14 cellular contexts compared by ENCODE assay signal in the genomic region with DNA sequence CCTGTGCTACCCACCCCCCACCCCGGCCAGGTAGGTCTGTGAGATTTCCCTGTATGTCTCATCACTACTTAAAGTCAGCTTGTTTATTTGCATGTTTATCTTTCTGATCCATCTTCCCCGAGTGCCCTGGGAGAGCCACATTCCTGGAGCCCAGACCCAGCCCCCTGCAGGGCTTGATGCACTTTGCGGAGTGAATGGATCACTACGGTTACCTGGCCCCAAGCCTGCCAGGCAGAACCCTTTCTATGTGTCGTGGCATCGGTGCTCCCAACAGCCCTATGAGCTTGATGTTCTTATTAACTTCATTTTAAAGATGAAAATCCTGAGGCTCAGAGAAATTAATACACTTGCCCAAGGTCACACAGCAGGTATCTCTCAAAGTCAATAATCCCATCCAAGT. TPM values are rescaled to one million over a fixed set of nuclear protein-coding genes. Genes with fewer than 3 reads are reported as not detected.
A peak's percentile ranks its signal among the peaks of the same experiment; 100 is the strongest.
DNase-seq lines count a peak whose midpoint lies in the region; ATAC-seq, FAIRE-seq and TF ChIP-seq lines count a peak whose summit lies in the region.
"Had no signal": no experiment of that assay in that cellular context is flagged by ENCODE, and none has a peak within 500 bp of the region (broad histone marks: within the 10 kb centered on the region; RNA-seq: fewer than 3 reads in every experiment).

No MANE protein-coding gene starts in this region.

- H3K27me3 ChIP-seq in Peyer's patch: no peaks in the 10 kb centered on the region
- H3K27me3 ChIP-seq in suprapubic skin: peaks cover 20% of the 10 kb centered on the region

- H3K4me1 ChIP-seq in A549 (peaks cover 19% of the 10 kb centered on the region), Peyer's patch (peaks cover 0 to 25% (median 11%) of the 10 kb centered on the region in 4 donors), suprapubic skin (peaks cover 25% of the 10 kb centered on the region)

- FAIRE-seq in A549 (lab: Jason Lieb, UNC): no peak

- DNase-seq in A549 (ENCODE audit: low read depth in 1 of 2, low spot score in 1 of 2) (peak in 1 of 2 experiments; percentile 18), EH (ENCODE audit: low read depth) (peak; percentile 41), Peyer's patch (no peak), iris pigment epithelial cell (ENCODE audit: low read depth) (peak; percentile 11), NCI-H2029 treated with DMSO at 0.1 percent for 48 hours (lab: John Stamatoyannopoulos, UW) (no peak), suprapubic skin (ENCODE audit: low spot score in 2 of 2) (no peak), mesenteric fat pad (ENCODE audit: low spot score) (no peak)
- DNase-seq in activated CD4-positive, alpha-beta T cell treated with anti-CD3 and anti-CD28 coated beads, Interleukin-2, amount 50 U/mL, for 48 hours: no peak
- DNase-seq: activated naive CD8-positive, alpha-beta T cell treated with anti-CD3 and anti-CD28 coated beads, Interleukin-2, amount 10 ng/mL, durations not matched to agents 7 days and 5 days; NCI-H1048; NCI-H774; nucleus accumbens; T-helper 2 cell had no signal

- TF ChIP-seq RAD21 in A549 (conservative IDR thresholded peaks at IDR 0.05 in 1 of 2, IDR thresholded peaks at IDR 0.05 in 1 of 2): no peak

- H3K4me3 ChIP-seq in A549: no peak overlapping the region
- H3K4me3 ChIP-seq in Peyer's patch: no peak overlapping the region
- no peak overlapping the region for H3K4me3 ChIP-seq in suprapubic skin
- H3K4me3 ChIP-seq: coronary artery had no signal

- 48% methylated on average over 6 of the region's 6 CpGs for WGBS in A549 (ENCODE audit: missing lambda C conversion rate)
- 35% methylated on average over 6 of the region's 6 CpGs for WGBS in suprapubic skin

- H3K27ac ChIP-seq in A549: peak overlapping the region; percentile 31 to 69; a peak in 4 of 6 replicates
- peak overlapping the region in 3 of 4 donors; percentile 61 to 69 (median 67) for H3K27ac ChIP-seq in Peyer's patch
- no peak overlapping the region for H3K27ac ChIP-seq in suprapubic skin
- H3K27ac ChIP-seq: coronary artery had no signal

- CTCF ChIA-PET in A549 (lab: Yijun Ruan, JAX): interaction anchor here (0.6 to 1.7 kb wide), 5 partner anchors 9 to 191 kb away, joined by 3 to 6 read pairs (median 4); no protein-coding TSS in a partner anchor

- no peak for ATAC-seq in A549

- H3K9me3 ChIP-seq in A549 (no peaks in the 10 kb centered on the region), Peyer's patch (no peaks in the 10 kb centered on the region), suprapubic skin (no peaks in the 10 kb centered on the region)

- TF ChIP-seq EP300 in A549 (IDR thresholded peaks at IDR 0.05): no peak
- no peak for TF ChIP-seq EP300 in suprapubic skin (IDR thresholded peaks at IDR 0.05)

- TF ChIP-seq POLR2A in A549 (IDR thresholded peaks at IDR 0.05; ENCODE audit: low read length): no peak
- no peak for TF ChIP-seq POLR2A in Peyer's patch (IDR thresholded peaks at IDR 0.05)
- TF ChIP-seq POLR2A in suprapubic skin (IDR thresholded peaks at IDR 0.05): no peak

- H3K4me2 ChIP-seq in A549: peak overlapping the region; percentile 25; the same call in 1 of the 3 replicates

- H3K36me3 ChIP-seq in Peyer's patch (no peaks in the 10 kb centered on the region), suprapubic skin (no peaks in the 10 kb centered on the region)

- POLR2A ChIA-PET in A549 (lab: Yijun Ruan, JAX): no interaction called here

- no peak for TF ChIP-seq CTCF in A549 (IDR thresholded peaks at IDR 0.05)
- no peak for TF ChIP-seq CTCF in Peyer's patch (IDR thresholded peaks at IDR 0.05)
- no peak for TF ChIP-seq CTCF in suprapubic skin (IDR thresholded peaks at IDR 0.05)

TF ChIP-seq in A549, 52 proteins besides CTCF, POLR2A, EP300 and RAD21:
- no peak for TF ChIP-seq MAZ (IDR thresholded peaks at IDR 0.05; ENCODE audit: borderline replicate concordance, low read depth, low read length)
- TF ChIP-seq, protein P1, sequence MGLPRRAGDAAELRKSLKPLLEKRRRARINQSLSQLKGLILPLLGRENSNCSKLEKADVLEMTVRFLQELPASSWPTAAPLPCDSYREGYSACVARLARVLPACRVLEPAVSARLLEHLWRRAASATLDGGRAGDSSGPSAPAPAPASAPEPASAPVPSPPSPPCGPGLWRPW (IDR thresholded peaks at IDR 0.05): no peak
- no peak for TF ChIP-seq CBX2 (IDR thresholded peaks at IDR 0.05; ENCODE audit: borderline replicate concordance, low read depth)
- TF ChIP-seq RCOR1 (IDR thresholded peaks at IDR 0.05; ENCODE audit: low read depth, low read length): no peak
- TF ChIP-seq ZFP36 (IDR thresholded peaks at IDR 0.05; ENCODE audit: borderline replicate concordance, partially characterized antibody): no peak
- TF ChIP-seq CHD2 (IDR thresholded peaks at IDR 0.05; ENCODE audit: low read length, partially characterized antibody): no peak
- TF ChIP-seq RARB (CRISPR knock-in tag; IDR thresholded peaks at IDR 0.05): no peak
- TF ChIP-seq JUNB (IDR thresholded peaks at IDR 0.05): no peak
- TF ChIP-seq FOSL2 (IDR thresholded peaks at IDR 0.05): no peak
- TF ChIP-seq FOSL2 (CRISPR knock-in tag; IDR thresholded peaks at IDR 0.05): no peak
- TF ChIP-seq CHD4 (IDR thresholded peaks at IDR 0.05; ENCODE audit: borderline replicate concordance): no peak
- TF ChIP-seq FOSB (CRISPR knock-in tag; IDR thresholded peaks at IDR 0.05): no peak
- TF ChIP-seq ZNF302 (CRISPR knock-in tag; IDR thresholded peaks at IDR 0.05): no peak
- no peak for TF ChIP-seq KDM1A (IDR thresholded peaks at IDR 0.05; ENCODE audit: low read depth)
- TF ChIP-seq, protein P2, sequence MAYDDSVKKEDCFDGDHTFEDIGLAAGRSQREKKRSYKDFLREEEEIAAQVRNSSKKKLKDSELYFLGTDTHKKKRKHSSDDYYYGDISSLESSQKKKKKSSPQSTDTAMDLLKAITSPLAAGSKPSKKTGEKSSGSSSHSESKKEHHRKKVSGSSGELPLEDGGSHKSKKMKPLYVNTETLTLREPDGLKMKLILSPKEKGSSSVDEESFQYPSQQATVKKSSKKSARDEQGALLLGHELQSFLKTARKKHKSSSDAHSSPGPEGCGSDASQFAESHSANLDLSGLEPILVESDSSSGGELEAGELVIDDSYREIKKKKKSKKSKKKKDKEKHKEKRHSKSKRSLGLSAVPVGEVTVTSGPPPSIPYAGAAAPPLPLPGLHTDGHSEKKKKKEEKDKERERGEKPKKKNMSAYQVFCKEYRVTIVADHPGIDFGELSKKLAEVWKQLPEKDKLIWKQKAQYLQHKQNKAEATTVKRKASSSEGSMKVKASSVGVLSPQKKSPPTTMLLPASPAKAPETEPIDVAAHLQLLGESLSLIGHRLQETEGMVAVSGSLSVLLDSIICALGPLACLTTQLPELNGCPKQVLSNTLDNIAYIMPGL (CRISPR knock-in tag; IDR thresholded peaks at IDR 0.05; ENCODE audit: borderline replicate concordance): no peak
- no peak for TF ChIP-seq SREBF2 (IDR thresholded peaks at IDR 0.05)
- TF ChIP-seq, protein P3, sequence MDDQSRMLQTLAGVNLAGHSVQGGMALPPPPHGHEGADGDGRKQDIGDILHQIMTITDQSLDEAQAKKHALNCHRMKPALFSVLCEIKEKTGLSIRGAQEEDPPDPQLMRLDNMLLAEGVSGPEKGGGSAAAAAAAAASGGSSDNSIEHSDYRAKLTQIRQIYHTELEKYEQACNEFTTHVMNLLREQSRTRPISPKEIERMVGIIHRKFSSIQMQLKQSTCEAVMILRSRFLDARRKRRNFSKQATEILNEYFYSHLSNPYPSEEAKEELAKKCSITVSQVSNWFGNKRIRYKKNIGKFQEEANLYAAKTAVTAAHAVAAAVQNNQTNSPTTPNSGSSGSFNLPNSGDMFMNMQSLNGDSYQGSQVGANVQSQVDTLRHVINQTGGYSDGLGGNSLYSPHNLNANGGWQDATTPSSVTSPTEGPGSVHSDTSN (IDR thresholded peaks at IDR 0.05): no peak
- TF ChIP-seq ZC3H11A (IDR thresholded peaks at IDR 0.05): no peak

RNA-seq across cellular contexts. Expression of gene SLCO4A1, which starts 13.6 kb away (rescaled TPM):
- 1.3 and 2.1 TPM in 2 replicates for polyA plus RNA-seq in A549 (2011; rRNA removed)
- polyA plus RNA-seq in A549 (2012; cell fraction: cytosol; rRNA removed): 4.0 and 5.5 TPM in 2 replicates
- 14.5 and 19.7 TPM in 2 replicates for polyA plus RNA-seq in A549 (2012; cell fraction: nucleus; rRNA removed)
- polyA plus RNA-seq in A549 (2017; fragmentation: RNase III; extraction: RNeasy Plus Mini Kit Qiagen cat#74134 plus additional on column Dnase treatment): 8.1 to 11.2 TPM (median 9.9 TPM) in 3 replicates
- 2.5 and 3.5 TPM in 2 replicates for polyA minus RNA-seq in A549 (2011; rRNA and poly(A)+ RNA removed)
- total RNA-seq in Peyer's patch: 10 to 100 TPM in 3 of 4 donors, 1 to 10 TPM in 1; 6.7 to 42.9 (median 28.5) TPM
- total RNA-seq in suprapubic skin: 10 to 100 TPM; 50.2 to 59.1 (median 52.7) TPM
- 44.4 TPM for total RNA-seq in mesenteric fat pad

Comparison
In these comparisons a context has a peak if more than half of its experiments do, and no peak if none do; other contexts are left out.
1. DNase-seq: peak in EH (single experiment) and iris pigment epithelial cell (single experiment); none in Peyer's patch (0 of 3), NCI-H2029 treated with DMSO at 0.1 percent for 48 hours (single experiment), suprapubic skin (0 of 2), activated CD4-positive, alpha-beta T cell treated with anti-CD3 and anti-CD28 coated beads, Interleukin-2, amount 50 U/mL, for 48 hours (0 of 2) and mesenteric fat pad (single experiment).